Comparison of ENCODE assay signal across 16 cellular contexts in the genomic region with DNA sequence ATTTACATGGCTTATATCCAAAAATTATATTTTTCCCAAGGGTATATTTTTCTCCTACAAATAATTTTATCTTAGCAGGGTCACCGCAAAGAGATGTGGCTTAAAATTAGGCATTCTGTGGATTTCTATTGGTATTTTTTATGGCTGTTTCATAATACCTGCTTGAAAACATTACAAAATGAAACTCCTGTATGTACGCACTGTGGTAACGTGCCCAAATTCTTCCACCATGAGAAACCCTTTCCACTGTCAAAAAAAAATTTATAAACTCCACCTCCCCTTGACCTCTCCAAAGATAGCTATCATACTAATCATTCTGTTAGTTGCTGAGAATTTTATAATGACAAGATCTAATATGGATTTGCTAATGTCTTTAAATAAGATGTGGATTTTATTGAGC.
DNase-seq lines count a peak whose midpoint lies in the region; ATAC-seq and TF ChIP-seq lines count a peak whose summit lies in the region.
"Had no signal": no experiment of that assay in that cellular context is flagged by ENCODE, and none has a peak within 500 bp of the region (broad histone marks: within the 10 kb centered on the region; RNA-seq: fewer than 3 reads in every experiment).

No MANE protein-coding gene starts in this region.

- peak; percentile 58 for ATAC-seq in RWPE2 (ENCODE audit: low read depth)
- ATAC-seq in HG03039 (IDR thresholded peaks at IDR 0.05; ENCODE audit: unreplicated experiment), result no peak
- ATAC-seq in GM19023 (IDR thresholded peaks at IDR 0.05; ENCODE audit: unreplicated experiment), result no peak
- ATAC-seq: HepG2; naive thymus-derived CD4-positive, alpha-beta T cell; Panc1 had no signal

- H3K79me2 ChIP-seq in fibroblast of lung (ENCODE audit: control insufficient read depth, insufficient read depth, low read length), result no peaks in the 10 kb centered on the region
- H3K79me2 ChIP-seq in parathyroid adenoma, result no peaks in the 10 kb centered on the region

- no peaks in the 10 kb centered on the region for H4K20me1 ChIP-seq in fibroblast of lung (ENCODE audit: control insufficient read depth, extremely low read depth, insufficient read depth, low read length)

- H3K4me1 ChIP-seq in RWPE2 (ENCODE audit: insufficient read depth, poor library complexity, severe bottlenecking) (peaks cover 5% of the 10 kb centered on the region), fibroblast of lung (ENCODE audit: control insufficient read depth, extremely low read depth, insufficient read depth, low read length) (peaks cover 5% of the 10 kb centered on the region), parathyroid adenoma (no peaks in the 10 kb centered on the region)
- H3K4me1 ChIP-seq: transverse colon had no signal

- H2AFZ ChIP-seq in fibroblast of lung (ENCODE audit: low read length) (no peak overlapping the region), parathyroid adenoma (no peak overlapping the region)

- H3K27ac ChIP-seq in RWPE2 (ENCODE audit: poor library complexity, severe bottlenecking), result no peak overlapping the region
- H3K27ac ChIP-seq in fibroblast of lung (ENCODE audit: insufficient read depth, low read length), result peak overlapping the region; percentile 34
- peak overlapping the region; percentile 22 for H3K27ac ChIP-seq in parathyroid adenoma
- H3K27ac ChIP-seq: brain microvascular endothelial cell, transverse colon had no signal

- no peak overlapping the region for H3K9ac ChIP-seq in fibroblast of lung (ENCODE audit: insufficient read depth, low read length)
- no peak overlapping the region for H3K9ac ChIP-seq in parathyroid adenoma

- TF ChIP-seq CTCF in AG09309 (IDR thresholded peaks at IDR 0.05; ENCODE audit: control insufficient read depth, insufficient read depth, low read depth, low read length, missing control alignments) (no peak), RWPE2 (IDR thresholded peaks at IDR 0.05; ENCODE audit: poor library complexity, severe bottlenecking) (no peak), fibroblast of lung (conservative IDR thresholded peaks at IDR 0.05 in 1 of 2, IDR thresholded peaks at IDR 0.05 in 1 of 2; ENCODE audit: low read depth in 1 of 2, low read length in 2 of 2) (no peak), parathyroid adenoma (IDR thresholded peaks at IDR 0.05) (no peak), GM13976 (IDR thresholded peaks at IDR 0.05; ENCODE audit: borderline replicate concordance, control extremely low read depth, extremely low read depth, insufficient read depth, missing control alignments) (no peak)

- H3K4me3 ChIP-seq in AG09309 (ENCODE audit: control insufficient read depth, low read depth, low read length) (no peak overlapping the region), RWPE2 (ENCODE audit: severe bottlenecking) (no peak overlapping the region), fibroblast of lung (replicated peaks in 1 of 4; ENCODE audit: control extremely low read depth in 1 of 4, insufficient read depth in 1 of 4, low read depth in 3 of 4, low read length in 4 of 4) (no peak overlapping the region), parathyroid adenoma (ENCODE audit: low read depth, low read length) (no peak overlapping the region)
- H3K4me3 ChIP-seq: transverse colon had no signal

- H3K4me2 ChIP-seq in fibroblast of lung (ENCODE audit: extremely low read depth, insufficient read depth, low read length), result no peak overlapping the region
- H3K4me2 ChIP-seq in parathyroid adenoma (ENCODE audit: low read length), result no peak overlapping the region

- H3K36me3 ChIP-seq in RWPE2 (ENCODE audit: low read depth) (no peaks in the 10 kb centered on the region), fibroblast of lung (ENCODE audit: control insufficient read depth, insufficient read depth, low read length) (no peaks in the 10 kb centered on the region), parathyroid adenoma (ENCODE audit: control insufficient read depth, insufficient read depth, low read length) (no peaks in the 10 kb centered on the region)
- H3K36me3 ChIP-seq: brain microvascular endothelial cell, transverse colon had no signal

- H3K27me3 ChIP-seq in RWPE2 (ENCODE audit: insufficient read depth, poor library complexity, severe bottlenecking), result no peaks in the 10 kb centered on the region
- H3K27me3 ChIP-seq in fibroblast of lung (ENCODE audit: control insufficient read depth, insufficient read depth, low read length), result no peaks in the 10 kb centered on the region
- no peaks in the 10 kb centered on the region for H3K27me3 ChIP-seq in parathyroid adenoma (ENCODE audit: control insufficient read depth, insufficient read depth, low read length)
- H3K27me3 ChIP-seq: brain microvascular endothelial cell, transverse colon had no signal

- no peaks in the 10 kb centered on the region for H3K9me3 ChIP-seq in RWPE2 (ENCODE audit: severe bottlenecking)
- no peaks in the 10 kb centered on the region for H3K9me3 ChIP-seq in fibroblast of lung (ENCODE audit: control insufficient read depth, insufficient read depth, low read depth, low read length)
- H3K9me3 ChIP-seq in parathyroid adenoma (ENCODE audit: control insufficient read depth, low read length), result no peaks in the 10 kb centered on the region
- H3K9me3 ChIP-seq: transverse colon had no signal

- peak; percentile 58 for DNase-seq in AG09309 (ENCODE audit: low read depth)
- DNase-seq in RWPE2 (ENCODE audit: low spot score), result no peak
- peak in 1 of 2 donors; percentile 83 for DNase-seq in fibroblast of lung (ENCODE audit: low read depth in 2 of 2)
- DNase-seq in GM13976 (ENCODE audit: low spot score), result no peak
- no peak for DNase-seq in stimulated activated naive CD4-positive, alpha-beta T cell treated with Interleukin-2 at 50 U/mL for 16 hours (lab: John Stamatoyannopoulos, UW)
- DNase-seq: activated effector memory CD4-positive, alpha-beta T cell treated with Interleukin-2 at 50 U/mL for 16 hours; brain microvascular endothelial cell; naive thymus-derived CD4-positive, alpha-beta T cell; NCI-H2171; NCI-H82; transverse colon had no signal

- in situ Hi-C loops in GM13976 (cut with MboI; ENCODE audit: low sequenced_read_pairs, unreplicated experiment), result no loop called here
